8 cellular contexts compared by ENCODE assay signal in the genomic region with DNA sequence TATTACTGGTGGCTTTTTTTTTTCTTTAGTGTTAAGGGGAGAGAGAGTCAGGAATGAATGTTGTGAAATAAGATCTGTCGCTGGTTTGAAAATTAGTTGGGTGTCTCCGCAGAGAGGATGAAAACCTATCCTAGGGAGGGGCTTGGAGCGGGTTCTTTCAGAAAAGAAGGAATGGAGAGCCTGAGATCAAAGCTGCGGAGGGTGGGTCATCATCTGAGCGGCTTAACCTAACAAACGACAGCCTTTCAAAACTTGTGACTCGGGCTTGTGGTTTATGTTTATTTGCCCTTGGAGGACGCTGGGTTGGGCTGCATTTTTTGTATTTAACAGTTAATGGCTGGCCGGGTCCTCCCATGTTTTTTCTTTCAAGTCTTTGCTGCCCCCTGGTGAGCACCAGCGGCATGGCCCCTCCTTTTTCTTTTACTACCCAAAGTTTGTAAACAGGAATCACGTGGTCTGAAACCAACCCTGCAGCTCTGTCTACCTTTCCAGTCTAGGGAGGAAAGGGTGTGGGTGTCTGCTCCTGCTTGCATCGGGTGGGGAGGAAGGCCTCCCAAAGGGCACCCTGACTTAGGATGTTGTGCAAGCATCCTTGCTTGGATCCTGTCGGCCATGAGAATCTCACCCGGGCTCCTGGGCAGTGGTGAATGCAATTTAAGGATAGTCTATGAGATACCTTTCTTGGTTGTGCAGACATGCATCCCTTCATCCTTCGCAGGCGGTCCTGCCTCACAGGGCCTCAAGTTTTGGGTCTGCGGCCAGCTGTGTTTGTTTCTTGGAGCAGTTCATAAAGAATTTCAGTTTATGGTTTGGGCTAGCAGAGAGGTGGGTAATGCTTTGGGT. TPM values are rescaled to one million over a fixed set of nuclear protein-coding genes. Genes with fewer than 3 reads are reported as not detected.
A peak's percentile ranks its signal among the peaks of the same experiment; 100 is the strongest.
DNase-seq lines count a peak whose midpoint lies in the region; ATAC-seq and TF ChIP-seq lines count a peak whose summit lies in the region.

No MANE protein-coding gene starts in this region.

- H3K4me3 Mint-ChIP-seq in activated CD4-positive, alpha-beta T cell treated with anti-CD3 and anti-CD28 coated beads, Interleukin-2, amount 10 ng/mL, durations not matched to agents 24 days and 14 days, result peak overlapping the region; percentile 93

- peak; percentile 31 for ATAC-seq in HG03439 (IDR thresholded peaks at IDR 0.05; ENCODE audit: unreplicated experiment)
- no peak for ATAC-seq in HG03175 (IDR thresholded peaks at IDR 0.05; ENCODE audit: unreplicated experiment)

- H3K27me3 Mint-ChIP-seq in activated CD4-positive, alpha-beta T cell treated with anti-CD3 and anti-CD28 coated beads, Interleukin-2, amount 10 ng/mL, durations not matched to agents 24 days and 14 days, result no peaks in the 10 kb centered on the region

- H3K9me3 Mint-ChIP-seq in activated CD4-positive, alpha-beta T cell treated with anti-CD3 and anti-CD28 coated beads, Interleukin-2, amount 10 ng/mL, durations not matched to agents 24 days and 14 days, result no peaks in the 10 kb centered on the region

- peaks cover 68% of the 10 kb centered on the region for H3K4me1 Mint-ChIP-seq in activated CD4-positive, alpha-beta T cell treated with anti-CD3 and anti-CD28 coated beads, Interleukin-2, amount 10 ng/mL, durations not matched to agents 24 days and 14 days

- DNase-seq in DMS114 treated with DMSO at 0.1 percent for 48 hours (lab: John Stamatoyannopoulos, UW; ENCODE audit: unreplicated experiment), result peak; percentile 91
- peak; percentile 92 for DNase-seq in NCI-H69 (lab: John Stamatoyannopoulos, UW)
- peak; percentile 98 for DNase-seq in activated CD4-positive, alpha-beta T cell treated with anti-CD3 and anti-CD28 coated beads, Interleukin-2, amount 10 ng/mL, durations not matched to agents 24 days and 14 days
- peak; percentile 92 for DNase-seq in coronary artery (ENCODE audit: low spot score)
- peak; percentile 81 to 90 for DNase-seq in stimulated activated CD4-positive, alpha-beta T cell treated with anti-CD3 and anti-CD28 coated beads, Interleukin-1b, Interleukin-23, amount 100 ng/mL, for 1 hour (ENCODE audit: low read depth in 2 of 2)

- H3K27ac ChIP-seq in coronary artery (peak overlapping the region; percentile 91 to 92), layer of hippocampus (ENCODE audit: low read depth, low read length) (peak overlapping the region; percentile 88)

- H3K27ac Mint-ChIP-seq in activated CD4-positive, alpha-beta T cell treated with anti-CD3 and anti-CD28 coated beads, Interleukin-2, amount 10 ng/mL, durations not matched to agents 24 days and 14 days, result peak overlapping the region; percentile 94

- intact Hi-C loops in activated CD4-positive, alpha-beta T cell treated with anti-CD3 and anti-CD28 coated beads, Interleukin-2, amount 10 ng/mL, durations not matched to agents 24 days and 14 days (cut with micrococcal nuclease), result loop anchor here (1.0 to 5.0 kb wide), 12 partner anchors 38 to 405 kb away; a partner anchor contains a TSS

- H3K36me3 Mint-ChIP-seq in activated CD4-positive, alpha-beta T cell treated with anti-CD3 and anti-CD28 coated beads, Interleukin-2, amount 10 ng/mL, durations not matched to agents 24 days and 14 days (ENCODE audit: low read depth), result peaks cover 60% of the 10 kb centered on the region

- peak overlapping the region; percentile 90 for H3K4me3 ChIP-seq in coronary artery

- TF ChIP-seq CTCF in coronary artery (IDR thresholded peaks at IDR 0.05), result peak; percentile 87

- H3K27me3 ChIP-seq in layer of hippocampus (ENCODE audit: control insufficient read depth, insufficient read depth, low read length), result no peaks in the 10 kb centered on the region

RNA-seq across cellular contexts. Expression of a gene that starts 2.2 kb away (rescaled TPM):
- 153 and 158 TPM in 2 replicates for total RNA-seq in activated CD4-positive, alpha-beta T cell treated with anti-CD3 and anti-CD28 coated beads, Interleukin-2, amount 10 ng/mL, durations not matched to agents 24 days and 14 days
